In the genomic region with DNA sequence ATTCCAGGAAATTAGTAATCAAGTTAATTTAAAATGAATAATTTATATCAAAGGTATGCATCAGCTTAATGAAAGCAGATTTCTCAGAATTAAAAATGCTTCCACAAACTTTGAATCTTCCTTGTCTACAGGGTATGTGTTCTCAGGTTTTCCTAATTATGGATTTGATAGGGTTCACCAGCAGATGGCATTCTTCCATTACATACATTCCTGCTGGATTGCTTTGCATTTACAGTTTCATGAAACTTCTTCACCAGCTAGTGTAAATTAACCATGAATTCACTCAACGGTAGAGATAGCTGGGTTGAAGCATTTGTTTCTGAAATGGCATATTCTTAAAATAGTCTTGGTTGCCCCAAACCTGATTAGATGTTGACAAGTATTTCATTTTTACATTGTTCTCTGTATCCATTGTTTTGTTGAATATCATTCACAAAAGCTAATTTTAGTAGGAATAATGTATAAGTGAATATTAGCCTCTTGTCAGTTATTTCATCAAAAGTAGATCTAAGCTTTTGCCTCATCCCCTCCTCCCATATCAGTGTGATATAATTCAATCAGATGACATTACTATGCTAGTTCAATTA, we compare ENCODE assay signal across 9 cellular contexts.
A peak's percentile ranks its signal among the peaks of the same experiment; 100 is the strongest.
DNase-seq lines count a peak whose midpoint lies in the region; ATAC-seq and TF ChIP-seq lines count a peak whose summit lies in the region.
"Had no signal": no experiment of that assay in that cellular context is flagged by ENCODE, and none has a peak within 500 bp of the region (broad histone marks: within the 10 kb centered on the region; RNA-seq: fewer than 3 reads in every experiment).

No MANE protein-coding gene starts in this region.

- no peaks in the 10 kb centered on the region for H3K9me3 Mint-ChIP-seq in MCF 10A (ENCODE audit: unreplicated experiment)
- H3K9me3 Mint-ChIP-seq: activated naive CD8-positive, alpha-beta T cell treated with anti-CD3 and anti-CD28 coated beads, Interleukin-2, amount 10 ng/mL, durations not matched to agents 7 days and 5 days had no signal

- H3K27me3 ChIP-seq in breast epithelium (no peaks in the 10 kb centered on the region), adrenal gland (peaks cover 7% of the 10 kb centered on the region), kidney epithelial cell (ENCODE audit: control insufficient read depth, insufficient read depth, low read length) (peaks cover 2% of the 10 kb centered on the region), tibial artery (peaks cover 0 to 5% of the 10 kb centered on the region in 2 donors)

- CTCF ChIA-PET in MCF 10A (lab: Yijun Ruan, JAX): interaction anchor here (0.6 to 2.4 kb wide), 30 partner anchors 9 to 706 kb away, joined by 3 to 24 read pairs (median 3); no protein-coding TSS in a partner anchor

- no TSS peak for BruUV-seq in MCF 10A (replicated peaks; lab: Mats Ljungman, UMichigan)

- no peaks in the 10 kb centered on the region for H3K4me1 Mint-ChIP-seq in MCF 10A (ENCODE audit: insufficient read depth, unreplicated experiment)
- H3K4me1 Mint-ChIP-seq: activated naive CD8-positive, alpha-beta T cell treated with anti-CD3 and anti-CD28 coated beads, Interleukin-2, amount 10 ng/mL, durations not matched to agents 7 days and 5 days had no signal

- H3K9me3 ChIP-seq in breast epithelium (no peaks in the 10 kb centered on the region), adrenal gland (replicated peaks in 1 of 3) (no peaks in the 10 kb centered on the region), tibial artery (no peaks in the 10 kb centered on the region)

- H3K4me3 Mint-ChIP-seq in MCF 10A (ENCODE audit: unreplicated experiment): no peak overlapping the region
- H3K4me3 Mint-ChIP-seq: activated naive CD8-positive, alpha-beta T cell treated with anti-CD3 and anti-CD28 coated beads, Interleukin-2, amount 10 ng/mL, durations not matched to agents 7 days and 5 days had no signal

- POLR2A ChIA-PET in MCF 10A (lab: Yijun Ruan, JAX): interaction anchor here (1.2 to 1.4 kb wide), 2 partner anchors 215 to 708 kb away, joined by 4 to 5 read pairs; no protein-coding TSS in a partner anchor

- H3K36me3 ChIP-seq in breast epithelium: no peaks in the 10 kb centered on the region
- no peaks in the 10 kb centered on the region for H3K36me3 ChIP-seq in adrenal gland (replicated peaks in 1 of 2)
- no peaks in the 10 kb centered on the region for H3K36me3 ChIP-seq in kidney epithelial cell (ENCODE audit: control insufficient read depth, insufficient read depth, low read length)
- no peaks in the 10 kb centered on the region for H3K36me3 ChIP-seq in tibial artery

- no peak overlapping the region for H3K4me3 ChIP-seq in breast epithelium
- no peak overlapping the region for H3K4me3 ChIP-seq in adrenal gland
- H3K4me3 ChIP-seq in kidney epithelial cell (ENCODE audit: low read depth, low read length): no peak overlapping the region
- H3K4me3 ChIP-seq in tibial artery: no peak overlapping the region

- H3K4me1 ChIP-seq in breast epithelium: no peaks in the 10 kb centered on the region
- no peaks in the 10 kb centered on the region for H3K4me1 ChIP-seq in adrenal gland (replicated peaks in 1 of 2)
- H3K4me1 ChIP-seq in tibial artery: no peaks in the 10 kb centered on the region

- H3K27ac Mint-ChIP-seq in MCF 10A (ENCODE audit: low read depth, unreplicated experiment): no peak overlapping the region
- H3K27ac Mint-ChIP-seq: activated naive CD8-positive, alpha-beta T cell treated with anti-CD3 and anti-CD28 coated beads, Interleukin-2, amount 10 ng/mL, durations not matched to agents 7 days and 5 days had no signal

- TF ChIP-seq POLR2A in breast epithelium (IDR thresholded peaks at IDR 0.05): no peak
- TF ChIP-seq POLR2A in adrenal gland (IDR thresholded peaks at IDR 0.05): no peak

- WGBS in adrenal gland, 4 donors: 18 to 32% (median 20%) methylated on average over 1 of the region's 1 CpG

- H3K27ac ChIP-seq in breast epithelium (no peak overlapping the region), adrenal gland (no peak overlapping the region), tibial artery (no peak overlapping the region)

- peak; percentile 52 for DNase-seq in MCF 10A (ENCODE audit: unreplicated experiment)
- no peak for DNase-seq in breast epithelium (ENCODE audit: low spot score in 2 of 2)
- peak; percentile 5 to 19 for DNase-seq in NCI-H1930 (lab: John Stamatoyannopoulos, UW)
- peak in 1 of 7 donors; percentile 5 for DNase-seq in adrenal gland
- peak; percentile 26 for DNase-seq in kidney epithelial cell (ENCODE audit: low read depth)
- no peak for DNase-seq in tibial artery
- DNase-seq: activated naive CD8-positive, alpha-beta T cell treated with anti-CD3 and anti-CD28 coated beads, Interleukin-2, amount 10 ng/mL, durations not matched to agents 7 days and 5 days had no signal

- H3K36me3 Mint-ChIP-seq in MCF 10A (ENCODE audit: insufficient read depth, unreplicated experiment): no peaks in the 10 kb centered on the region
- H3K36me3 Mint-ChIP-seq: activated naive CD8-positive, alpha-beta T cell treated with anti-CD3 and anti-CD28 coated beads, Interleukin-2, amount 10 ng/mL, durations not matched to agents 7 days and 5 days had no signal

- H3K27me3 Mint-ChIP-seq in MCF 10A (ENCODE audit: insufficient read depth, unreplicated experiment): no peaks in the 10 kb centered on the region

- intact Hi-C loops in MCF 10A (cut with micrococcal nuclease) (loop anchor here (1.0 to 5.0 kb wide), 7 partner anchors 298 to 1407 kb away; no protein-coding TSS in a partner anchor), breast epithelium (cut with DNase I; ENCODE audit: low total_unique reads) (no loop called here), adrenal gland (cut with DNase I) (no loop called here), tibial artery (cut with DNase I; ENCODE audit: low total_unique reads) (no loop called here)

- ATAC-seq in GM21786 (IDR thresholded peaks at IDR 0.05; ENCODE audit: unreplicated experiment): no peak
- ATAC-seq in GM21737 (IDR thresholded peaks at IDR 0.05; ENCODE audit: unreplicated experiment): no peak

- peak; percentile 61 for TF ChIP-seq CTCF in MCF 10A (IDR thresholded peaks at IDR 0.05; ENCODE audit: unreplicated experiment)
- TF ChIP-seq CTCF in breast epithelium (IDR thresholded peaks at IDR 0.05): peak in 1 of 3 donors; percentile 35
- TF ChIP-seq CTCF in adrenal gland (IDR thresholded peaks at IDR 0.05): peak in 5 of 6 experiments; percentile 43 to 57 (median 54)
- TF ChIP-seq CTCF in kidney epithelial cell (IDR thresholded peaks at IDR 0.05; ENCODE audit: insufficient read depth, low read length, poor library complexity, severe bottlenecking): peak; percentile 61
- peak in 1 of 2 experiments; percentile 13 for TF ChIP-seq CTCF in tibial artery (IDR thresholded peaks at IDR 0.05)

Comparison
In these comparisons a context has a peak if more than half of its experiments do, and no peak if none do; other contexts are left out.
1. DNase-seq: peak in MCF 10A (single experiment), NCI-H1930 (2 of 2) and kidney epithelial cell (single experiment); none in breast epithelium (0 of 2) and tibial artery (0 of 2).